8 cellular contexts compared by ENCODE assay signal in genomic region chr11:46560300-46561025, GRCh38. TPM values are rescaled to one million over a fixed set of nuclear protein-coding genes. Genes with fewer than 3 reads are reported as not detected.
DNase-seq lines count a peak whose midpoint lies in the region; FAIRE-seq and TF ChIP-seq lines count a peak whose summit lies in the region.

No MANE protein-coding gene starts in this region.

- peak; percentile 27 for DNase-seq in AG08396 (ENCODE audit: low spot score)
- DNase-seq in GM13977 (ENCODE audit: low spot score): peak; percentile 40
- DNase-seq in MG63: no peak
- no peak for DNase-seq in ascending aorta (ENCODE audit: low spot score in 2 of 2)
- no peak for DNase-seq in keratinocyte (ENCODE audit: low read depth, low spot score)
- DNase-seq in epidermal melanocyte (ENCODE audit: insufficient read length, low spot score): no peak
- no peak for DNase-seq in NK-92 (lab: John Stamatoyannopoulos, UW; ENCODE audit: unreplicated experiment)

- WGBS in thymus: under 1% methylated on average over 6 of the region's 6 CpGs

- H3K27ac ChIP-seq in ascending aorta (peak overlapping the region; percentile 58 to 77), keratinocyte (ENCODE audit: control insufficient read depth, insufficient read depth, low read length) (peak overlapping the region; percentile 77), thymus (ENCODE audit: low read depth) (peak overlapping the region; percentile 53)

- no peaks in the 10 kb centered on the region for H3K9me1 ChIP-seq in keratinocyte (ENCODE audit: control insufficient read depth, extremely low read depth, insufficient read depth, low read length)

- H3K9me3 ChIP-seq in MG63: no peaks in the 10 kb centered on the region
- no peaks in the 10 kb centered on the region for H3K9me3 ChIP-seq in ascending aorta
- no peaks in the 10 kb centered on the region for H3K9me3 ChIP-seq in keratinocyte (ENCODE audit: control insufficient read depth, low read depth, low read length)
- no peaks in the 10 kb centered on the region for H3K9me3 ChIP-seq in thymus (ENCODE audit: control insufficient read depth)

- TF ChIP-seq CTCF in GM13977 (IDR thresholded peaks at IDR 0.05; ENCODE audit: extremely low read depth, insufficient read depth, missing control alignments) (no peak), ascending aorta (IDR thresholded peaks at IDR 0.05) (no peak), keratinocyte (optimal IDR thresholded peaks at IDR 0.05 in 1 of 3, IDR thresholded peaks at IDR 0.05 in 1 of 3, conservative IDR thresholded peaks at IDR 0.05 in 1 of 3; ENCODE audit: extremely low read depth in 1 of 3, insufficient read depth in 2 of 3, low read length in 3 of 3) (no peak)

- no peaks in the 10 kb centered on the region for H4K20me1 ChIP-seq in keratinocyte (ENCODE audit: control insufficient read depth, extremely low read depth, insufficient read depth, low read length)

- peak overlapping the region; percentile 68 for H2AFZ ChIP-seq in keratinocyte (ENCODE audit: control insufficient read depth, low read length)

- H3K27me3 ChIP-seq in MG63 (no peaks in the 10 kb centered on the region), ascending aorta (no peaks in the 10 kb centered on the region), keratinocyte (ENCODE audit: control insufficient read depth, extremely low read depth, insufficient read depth, low read length) (no peaks in the 10 kb centered on the region), thymus (ENCODE audit: control insufficient read depth, insufficient read depth) (no peaks in the 10 kb centered on the region)

- H3K4me2 ChIP-seq in keratinocyte (ENCODE audit: control insufficient read depth, extremely low read depth, insufficient read depth, low read depth, low read length): peak overlapping the region; percentile 99

- intact Hi-C loops in ascending aorta (cut with DNase I): no loop called here

- H3K36me3 ChIP-seq in MG63 (no peaks in the 10 kb centered on the region), ascending aorta (no peaks in the 10 kb centered on the region), keratinocyte (ENCODE audit: control insufficient read depth in 2 of 2, extremely low read depth in 1 of 2, insufficient read depth in 2 of 2, low read length in 2 of 2) (no peaks in the 10 kb centered on the region), thymus (ENCODE audit: control insufficient read depth, insufficient read depth) (no peaks in the 10 kb centered on the region)

- H3K9ac ChIP-seq in keratinocyte (ENCODE audit: control insufficient read depth, extremely low read depth, insufficient read depth, low read length): peak overlapping the region; percentile 73

- in situ Hi-C loops in GM13977 (cut with MboI; ENCODE audit: low pct_unique_long_range_greater_than_20kb, low sequenced_read_pairs, unreplicated experiment): no loop called here

- H3K79me2 ChIP-seq in keratinocyte (ENCODE audit: control insufficient read depth, insufficient read depth, low read length): peaks cover 67% of the 10 kb centered on the region

- dilution Hi-C loops in keratinocyte (cut with MboI; ENCODE audit: extremely low pct_ligation_motif_present, low sequenced_read_pairs): no loop called here

- H3K4me3 ChIP-seq in MG63 (peak overlapping the region; percentile 36), ascending aorta (peak overlapping the region; percentile 45 to 59), keratinocyte (ENCODE audit: control insufficient read depth in 2 of 3, extremely low read depth in 1 of 3, insufficient read depth in 2 of 3, low read depth in 1 of 3, low read length in 3 of 3) (peak overlapping the region; percentile 22 to 78 (median 76)), thymus (ENCODE audit: low read length) (peak overlapping the region; percentile 44)

- peaks cover 0 to 15% of the 10 kb centered on the region in 2 donors for H3K4me1 ChIP-seq in ascending aorta
- H3K4me1 ChIP-seq in keratinocyte (ENCODE audit: control insufficient read depth, extremely low read depth, insufficient read depth, low read length): peaks cover 27% of the 10 kb centered on the region
- H3K4me1 ChIP-seq in thymus (ENCODE audit: control insufficient read depth, insufficient read depth, low read length): peaks cover 5% of the 10 kb centered on the region

- peak; percentile 51 for FAIRE-seq in keratinocyte (lab: Jason Lieb, UNC)

RNA-seq across cellular contexts. Expression of gene AMBRA1, which starts 33.4 kb away (rescaled TPM):
- total RNA-seq in MG63 (2014; rRNA removed; shearing (Covaris generic); ENCODE audit: low replicate concordance): 17.0 and 17.7 TPM in 2 replicates
- 12.1 TPM for total RNA-seq in ascending aorta
- polyA plus RNA-seq in keratinocyte (8.6 to 15.2 TPM (median 10.5 TPM) in 3 replicates), thymus (8.7 TPM)
- 6.6 TPM for polyA plus RNA-seq in keratinocyte (2011; ENCODE audit: low read depth)
- polyA plus RNA-seq in keratinocyte (2011; cell fraction: cytosol; rRNA removed): 7.8 and 9.3 TPM in 2 replicates
- polyA plus RNA-seq in keratinocyte (2011; cell fraction: nucleus; rRNA removed): 23.8 and 31.0 TPM in 2 replicates
- polyA plus RNA-seq in keratinocyte (2012; ENCODE audit: low replicate concordance): 9.9 and 15.1 TPM in 2 replicates
- 26.2 to 42.9 TPM (median 34.1 TPM) in 3 replicates for polyA minus RNA-seq in keratinocyte
- 16.5 TPM for polyA minus RNA-seq in keratinocyte (2011; cell fraction: cytosol; rRNA and poly(A)+ RNA removed)
- 38.9 and 58.6 TPM in 2 replicates for polyA minus RNA-seq in keratinocyte (2011; cell fraction: nucleus; rRNA and poly(A)+ RNA removed)

RNA-seq across cellular contexts. Expression of gene HARBI1, which starts 56.6 kb away (rescaled TPM):
- 4.0 and 4.5 TPM in 2 replicates for total RNA-seq in MG63 (2014; rRNA removed; shearing (Covaris generic); ENCODE audit: low replicate concordance)
- not detected for total RNA-seq in ascending aorta
- 5.5 to 6.4 TPM (median 5.6 TPM) in 3 replicates for polyA plus RNA-seq in keratinocyte
- 1.4 TPM for polyA plus RNA-seq in keratinocyte (2011; ENCODE audit: low read depth)
- polyA plus RNA-seq in keratinocyte (2011; cell fraction: cytosol; rRNA removed): 3.5 and 5.6 TPM in 2 replicates
- 5.6 and 6.1 TPM in 2 replicates for polyA plus RNA-seq in keratinocyte (2011; cell fraction: nucleus; rRNA removed)
- polyA plus RNA-seq in keratinocyte (2012; ENCODE audit: low replicate concordance): 4.2 and 4.7 TPM in 2 replicates
- polyA minus RNA-seq in keratinocyte: 2.2 to 11.1 TPM (median 7.4 TPM) in 3 replicates
- polyA minus RNA-seq in keratinocyte (2011; cell fraction: cytosol; rRNA and poly(A)+ RNA removed): 2.9 TPM
- polyA minus RNA-seq in keratinocyte (2011; cell fraction: nucleus; rRNA and poly(A)+ RNA removed): 3.4 and 7.9 TPM in 2 replicates
- 3.6 TPM for polyA plus RNA-seq in thymus

RNA-seq across cellular contexts. Expression of gene ATG13, which starts 56.9 kb away (rescaled TPM):
- 41.2 and 48.0 TPM in 2 replicates for total RNA-seq in MG63 (2014; rRNA removed; shearing (Covaris generic); ENCODE audit: low replicate concordance)
- total RNA-seq in ascending aorta: 208 TPM
- polyA plus RNA-seq in keratinocyte (33.3 to 42.9 TPM (median 34.3 TPM) in 3 replicates), thymus (32.0 TPM)
- polyA plus RNA-seq in keratinocyte (2011; ENCODE audit: low read depth): 18.4 TPM
- polyA plus RNA-seq in keratinocyte (2011; cell fraction: cytosol; rRNA removed): 37.5 and 50.6 TPM in 2 replicates
- polyA plus RNA-seq in keratinocyte (2011; cell fraction: nucleus; rRNA removed): 55.8 and 58.2 TPM in 2 replicates
- polyA plus RNA-seq in keratinocyte (2012; ENCODE audit: low replicate concordance): 30.8 and 33.3 TPM in 2 replicates
- polyA minus RNA-seq in keratinocyte: 67.8 to 94.6 TPM (median 94.6 TPM) in 3 replicates
- 46.0 TPM for polyA minus RNA-seq in keratinocyte (2011; cell fraction: cytosol; rRNA and poly(A)+ RNA removed)
- 30.9 and 48.6 TPM in 2 replicates for polyA minus RNA-seq in keratinocyte (2011; cell fraction: nucleus; rRNA and poly(A)+ RNA removed)

Comparison
In these comparisons a context has a peak if more than half of its experiments do, and no peak if none do; other contexts are left out.
1. DNase-seq: peak in AG08396 (single experiment) and GM13977 (single experiment); none in MG63 (single experiment), ascending aorta (0 of 2), keratinocyte (single experiment), epidermal melanocyte (single experiment) and NK-92 (single experiment).
2. Peak in every context shown above with its lines, with median percentiles within 50 percentile points of each other: H3K4me3 ChIP-seq and H3K27ac ChIP-seq.